32 cellular contexts compared by ENCODE assay signal in the genomic region with DNA sequence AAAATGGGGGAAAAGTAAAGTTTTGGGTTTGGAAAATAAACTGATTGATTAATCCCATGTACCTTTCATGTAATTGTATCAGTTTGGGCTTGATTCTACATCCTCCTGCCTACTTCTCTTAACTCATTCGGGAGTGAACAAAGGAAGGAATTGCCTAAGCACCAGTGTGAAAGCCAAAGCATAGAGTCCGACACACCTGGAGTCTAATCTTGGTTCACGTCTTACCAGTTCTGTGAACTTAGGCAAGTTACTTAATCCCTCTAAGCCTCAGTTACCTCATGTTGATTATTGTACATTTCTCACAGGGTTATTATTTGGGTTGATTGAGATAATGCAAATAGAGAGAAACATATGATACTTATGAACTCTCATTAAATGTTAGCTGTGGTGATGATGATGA. TPM values are rescaled to one million over a fixed set of nuclear protein-coding genes. Genes with fewer than 3 reads are reported as not detected.
"Had no signal": no experiment of that assay in that cellular context is flagged by ENCODE, and none has a peak within 500 bp of the region (broad histone marks: within the 10 kb centered on the region; RNA-seq: fewer than 3 reads in every experiment).

No MANE protein-coding gene starts in this region.

- H3K27me3 ChIP-seq: stomach, suprapubic skin, testis, thyroid gland, tibial artery, tibial nerve, transverse colon, upper lobe of left lung, upper lobe of right lung, uterus, vagina had no signal

- H3K4me3 Mint-ChIP-seq: stimulated activated effector memory CD8-positive, alpha-beta T cell treated with anti-CD3 and anti-CD28 coated beads, Interleukin-12 subunit alpha, Interleukin-12 subunit beta, amount 100 ng/mL, for 72 hours; stimulated activated memory B cell treated with anti-CD40 and anti-IgM and Interleukin-4, amounts not matched to agents 10 μg/mL and 1 μg/mL and 100 μg/mL, for 72 hours; stimulated activated naive B cell treated with anti-CD40 and anti-IgM and Interleukin-4, amounts not matched to agents 10 μg/mL and 1 μg/mL and 100 μg/mL, for 72 hours; stimulated activated naive CD8-positive, alpha-beta T cell treated with anti-CD3 and anti-CD28 coated beads, Interleukin-15, amount 100 ng/mL, for 72 hours; stimulated activated naive CD8-positive, alpha-beta T cell treated with anti-CD3 and anti-CD28 coated beads, Interleukin-15, Interleukin-2, amounts not matched to agents 100 ng/mL and 50 ng/mL, for 24 hours; type B pancreatic cell had no signal

- H3K4me3 ChIP-seq: stomach, suprapubic skin, testis, thoracic aorta, thyroid gland, tibial artery, tibial nerve, transverse colon, upper lobe of left lung, upper lobe of right lung, uterus, vagina had no signal

- H3K4me1 Mint-ChIP-seq: stimulated activated effector memory CD8-positive, alpha-beta T cell treated with anti-CD3 and anti-CD28 coated beads, Interleukin-12 subunit alpha, Interleukin-12 subunit beta, amount 100 ng/mL, for 72 hours; stimulated activated memory B cell treated with anti-CD40 and anti-IgM and Interleukin-4, amounts not matched to agents 10 μg/mL and 1 μg/mL and 100 μg/mL, for 72 hours; stimulated activated naive B cell treated with anti-CD40 and anti-IgM and Interleukin-4, amounts not matched to agents 10 μg/mL and 1 μg/mL and 100 μg/mL, for 72 hours; stimulated activated naive CD8-positive, alpha-beta T cell treated with anti-CD3 and anti-CD28 coated beads, Interleukin-15, amount 100 ng/mL, for 72 hours had no signal

- H3K36me3 Mint-ChIP-seq: stimulated activated effector memory CD8-positive, alpha-beta T cell treated with anti-CD3 and anti-CD28 coated beads, Interleukin-12 subunit alpha, Interleukin-12 subunit beta, amount 100 ng/mL, for 72 hours; stimulated activated memory B cell treated with anti-CD40 and anti-IgM and Interleukin-4, amounts not matched to agents 10 μg/mL and 1 μg/mL and 100 μg/mL, for 72 hours; stimulated activated naive B cell treated with anti-CD40 and anti-IgM and Interleukin-4, amounts not matched to agents 10 μg/mL and 1 μg/mL and 100 μg/mL, for 72 hours; type B pancreatic cell had no signal

- H3K4me1 ChIP-seq: stomach, suprapubic skin, testis, thyroid gland, tibial artery, tibial nerve, transverse colon, upper lobe of left lung, upper lobe of right lung, uterus, vagina had no signal

- H3K27me3 Mint-ChIP-seq: stimulated activated memory B cell treated with anti-CD40 and anti-IgM and Interleukin-4, amounts not matched to agents 10 μg/mL and 1 μg/mL and 100 μg/mL, for 72 hours; stimulated activated naive CD8-positive, alpha-beta T cell treated with anti-CD3 and anti-CD28 coated beads, Interleukin-15, amount 100 ng/mL, for 72 hours; stimulated activated naive CD8-positive, alpha-beta T cell treated with anti-CD3 and anti-CD28 coated beads, Interleukin-15, Interleukin-2, amounts not matched to agents 100 ng/mL and 50 ng/mL, for 24 hours; type B pancreatic cell had no signal

- H3K36me3 ChIP-seq: stomach, suprapubic skin, thoracic aorta, thyroid gland, tibial artery, tibial nerve, transverse colon, upper lobe of left lung, upper lobe of right lung, uterus, vagina had no signal

- H3K27ac Mint-ChIP-seq: stimulated activated effector memory CD8-positive, alpha-beta T cell treated with anti-CD3 and anti-CD28 coated beads, Interleukin-12 subunit alpha, Interleukin-12 subunit beta, amount 100 ng/mL, for 72 hours; stimulated activated memory B cell treated with anti-CD40 and anti-IgM and Interleukin-4, amounts not matched to agents 10 μg/mL and 1 μg/mL and 100 μg/mL, for 72 hours; stimulated activated naive B cell treated with anti-CD40 and anti-IgM and Interleukin-4, amounts not matched to agents 10 μg/mL and 1 μg/mL and 100 μg/mL, for 72 hours; stimulated activated naive CD8-positive, alpha-beta T cell treated with anti-CD3 and anti-CD28 coated beads, Interleukin-15, amount 100 ng/mL, for 72 hours; stimulated activated naive CD8-positive, alpha-beta T cell treated with anti-CD3 and anti-CD28 coated beads, Interleukin-15, Interleukin-2, amounts not matched to agents 100 ng/mL and 50 ng/mL, for 24 hours; type B pancreatic cell had no signal

- DNase-seq: stimulated activated CD4-positive, alpha-beta T cell treated with anti-CD3 and anti-CD28 coated beads, Interleukin-2, amount 100 ng/mL, for 48 hours; stimulated activated CD4-positive, alpha-beta T cell treated with anti-CD3 and anti-CD28 coated beads, Interleukin-4, amount 100 ng/mL, for 1 hour; stimulated activated CD4-positive, alpha-beta T cell treated with anti-CD3 and anti-CD28 coated beads, Interleukin-4, amount 100 ng/mL, for 24 hours; stimulated activated CD4-positive, alpha-beta T cell treated with anti-CD3 and anti-CD28 coated beads, Interleukin-4, amount 100 ng/mL, for 4 hours; stimulated activated CD8-positive, alpha-beta memory T cell treated with anti-CD3 and anti-CD28 coated beads, Interleukin-4, amount 100 ng/mL, for 48 hours; stimulated activated naive B cell treated with anti-CD40 and anti-IgM and Interleukin-4, amounts not matched to agents 10 μg/mL and 1 μg/mL and 100 μg/mL, for 72 hours; stimulated activated naive CD4-positive, alpha-beta T cell; stimulated activated naive CD4-positive, alpha-beta T cell treated with Interleukin-2 at 50 U/mL for 16 hours; stimulated activated naive CD8-positive, alpha-beta T cell treated with anti-CD3 and anti-CD28 coated beads, Interleukin-15, amount 100 ng/mL, for 72 hours; stimulated activated naive CD8-positive, alpha-beta T cell treated with anti-CD3 and anti-CD28 coated beads, Interleukin-15, Interleukin-2, amounts not matched to agents 100 U/mL and 50 U/mL, for 24 hours; stomach; substantia nigra; testis; thyroid gland; tibial artery; transverse colon; trophoblast cell; upper lobe of left lung; upper lobe of right lung; uterus had no signal

- H3K27ac ChIP-seq: stomach, suprapubic skin, testis, thoracic aorta, thyroid gland, tibial artery, tibial nerve, transverse colon, upper lobe of left lung, upper lobe of right lung, uterus, vagina had no signal

- H3K9me3 Mint-ChIP-seq: stimulated activated effector memory CD8-positive, alpha-beta T cell treated with anti-CD3 and anti-CD28 coated beads, Interleukin-12 subunit alpha, Interleukin-12 subunit beta, amount 100 ng/mL, for 72 hours; stimulated activated memory B cell treated with anti-CD40 and anti-IgM and Interleukin-4, amounts not matched to agents 10 μg/mL and 1 μg/mL and 100 μg/mL, for 72 hours; stimulated activated naive B cell treated with anti-CD40 and anti-IgM and Interleukin-4, amounts not matched to agents 10 μg/mL and 1 μg/mL and 100 μg/mL, for 72 hours; stimulated activated naive CD8-positive, alpha-beta T cell treated with anti-CD3 and anti-CD28 coated beads, Interleukin-15, amount 100 ng/mL, for 72 hours; stimulated activated naive CD8-positive, alpha-beta T cell treated with anti-CD3 and anti-CD28 coated beads, Interleukin-15, Interleukin-2, amounts not matched to agents 100 ng/mL and 50 ng/mL, for 24 hours; type B pancreatic cell had no signal

- ATAC-seq: stimulated activated effector memory CD8-positive, alpha-beta T cell treated with anti-CD3 and anti-CD28 coated beads, Interleukin-12 subunit alpha, Interleukin-12 subunit beta, amount 100 ng/mL, for 72 hours; stimulated activated memory B cell treated with anti-CD40 and anti-IgM and Interleukin-4, amounts not matched to agents 10 μg/mL and 1 μg/mL and 100 μg/mL, for 72 hours; stimulated activated naive B cell treated with anti-CD40 and anti-IgM and Interleukin-4, amounts not matched to agents 10 μg/mL and 1 μg/mL and 100 μg/mL, for 72 hours; stimulated activated naive CD8-positive, alpha-beta T cell treated with anti-CD3 and anti-CD28 coated beads, Interleukin-15, amount 100 ng/mL, for 72 hours; stimulated activated naive CD8-positive, alpha-beta T cell treated with anti-CD3 and anti-CD28 coated beads, Interleukin-15, Interleukin-2, amounts not matched to agents 100 U/mL and 50 U/mL, for 24 hours; upper lobe of right lung had no signal

RNA-seq across cellular contexts. Expression of a gene that starts 41.1 kb away (rescaled TPM):
- total RNA-seq: stomach, subcutaneous adipose tissue, temporal lobe, thoracic aorta, thyroid gland, tibial nerve, transverse colon, upper lobe of left lung, upper lobe of right lung, ureter, urinary bladder, uterus, vagina had no signal
